Comparison of ENCODE assay signal across 8 cellular contexts in genomic region chr1:27527857-27528700, GRCh38. TPM values are rescaled to one million over a fixed set of nuclear protein-coding genes. Genes with fewer than 3 reads are reported as not detected.
DNase-seq lines count a peak whose midpoint lies in the region; ATAC-seq, FAIRE-seq and TF ChIP-seq lines count a peak whose summit lies in the region.

No MANE protein-coding gene starts in this region.

- peak; percentile 72 for DNase-seq in GM12891 (ENCODE audit: insufficient read length, low spot score)
- DNase-seq in NCI-H2171 treated with DMSO at 0.1 percent for 48 hours (lab: John Stamatoyannopoulos, UW): peak; percentile 95
- DNase-seq in activated T-cell treated with anti-CD3 and anti-CD28 coated beads for 4 hours: peak; percentile 33
- no peak for DNase-seq in epithelial cell of proximal tubule (ENCODE audit: low read depth)
- DNase-seq in natural killer cell treated with Interleukin-12 subunit alpha and Interleukin-12 subunit beta and Interleukin-15 and Interleukin-18, amount 100 ng/mL, for 72 hours (ENCODE audit: low spot score): no peak
- peak; percentile 80 to 93 for DNase-seq in upper lobe of left lung
- DNase-seq in RCC 7860 (ENCODE audit: low spot score): no peak

- no peak for TF ChIP-seq CTCF in epithelial cell of proximal tubule (conservative IDR thresholded peaks at IDR 0.05; ENCODE audit: low read depth, low read length)
- peak in 4 of 6 experiments; percentile 11 to 50 (median 30) for TF ChIP-seq CTCF in upper lobe of left lung (IDR thresholded peaks at IDR 0.05)

- no peaks in the 10 kb centered on the region for H3K9me3 ChIP-seq in upper lobe of left lung

- H3K27ac ChIP-seq in upper lobe of left lung: peak overlapping the region; percentile 67 to 91 (median 86)

- peaks cover 0 to 7% (median under 1%) of the 10 kb centered on the region in 4 donors for H3K36me3 ChIP-seq in upper lobe of left lung

- H3K36me3 Mint-ChIP-seq in natural killer cell treated with Interleukin-12 subunit alpha and Interleukin-12 subunit beta and Interleukin-15 and Interleukin-18, amount 100 ng/mL, for 72 hours: peaks cover under 1% of the 10 kb centered on the region

- H3K27me3 ChIP-seq in upper lobe of left lung: no peaks in the 10 kb centered on the region

- TF ChIP-seq EP300 in upper lobe of left lung (IDR thresholded peaks at IDR 0.05): no peak

- no peak overlapping the region for H3K27ac Mint-ChIP-seq in natural killer cell treated with Interleukin-12 subunit alpha and Interleukin-12 subunit beta and Interleukin-15 and Interleukin-18, amount 100 ng/mL, for 72 hours

- H3K9me3 Mint-ChIP-seq in natural killer cell treated with Interleukin-12 subunit alpha and Interleukin-12 subunit beta and Interleukin-15 and Interleukin-18, amount 100 ng/mL, for 72 hours: no peaks in the 10 kb centered on the region

- TF ChIP-seq POLR2A in GM12891 (IDR thresholded peaks at IDR 0.05; ENCODE audit: low read depth, low read length) (no peak), upper lobe of left lung (IDR thresholded peaks at IDR 0.05) (peak in 3 of 4 donors; percentile 20 to 61 (median 40))

- H3K4me1 ChIP-seq in upper lobe of left lung: peaks cover 55 to 68% (median 63%) of the 10 kb centered on the region in 4 donors

- H3K4me3 Mint-ChIP-seq in natural killer cell treated with Interleukin-12 subunit alpha and Interleukin-12 subunit beta and Interleukin-15 and Interleukin-18, amount 100 ng/mL, for 72 hours: peak overlapping the region; percentile 27

- H3K4me3 ChIP-seq in epithelial cell of proximal tubule (ENCODE audit: low read depth, low read length): peak overlapping the region; percentile 62
- H3K4me3 ChIP-seq in upper lobe of left lung: peak overlapping the region; percentile 44 to 62 (median 50)

- peak; percentile 39 to 43 for ATAC-seq in natural killer cell treated with Interleukin-12 subunit alpha and Interleukin-12 subunit beta and Interleukin-15 and Interleukin-18, amount 100 ng/mL, for 72 hours
- ATAC-seq in upper lobe of left lung (ENCODE audit: low FRiP score in 2 of 2) (peak; percentile 47 to 68), HG02973 (IDR thresholded peaks at IDR 0.05; ENCODE audit: unreplicated experiment) (no peak)

- peaks cover 15 to 21% of the 10 kb centered on the region in 2 donors for H3K27me3 Mint-ChIP-seq in natural killer cell treated with Interleukin-12 subunit alpha and Interleukin-12 subunit beta and Interleukin-15 and Interleukin-18, amount 100 ng/mL, for 72 hours

- FAIRE-seq in GM12891 (lab: Jason Lieb, UNC) (peak; percentile 88), RCC 7860 (lab: Jason Lieb, UNC) (no peak)

- H3K4me1 Mint-ChIP-seq in natural killer cell treated with Interleukin-12 subunit alpha and Interleukin-12 subunit beta and Interleukin-15 and Interleukin-18, amount 100 ng/mL, for 72 hours (ENCODE audit: low read depth in 2 of 2): peaks cover 35 to 36% of the 10 kb centered on the region in 2 donors

- 1 to 6% methylated on average over 18 to 36 of the region's 74 CpGs for WGBS in upper lobe of left lung, 2 donors

TF ChIP-seq in GM12891, 5 proteins besides CTCF, POLR2A, EP300 and RAD21:
- no peak for TF ChIP-seq TAF1 (IDR thresholded peaks at IDR 0.05; ENCODE audit: low read depth, low read length)
- no peak for TF ChIP-seq PAX5 (IDR thresholded peaks at IDR 0.05; ENCODE audit: insufficient read depth, low read length, severe bottlenecking)
- TF ChIP-seq SPI1 (IDR thresholded peaks at IDR 0.05; ENCODE audit: low read depth, low read length): no peak
- TF ChIP-seq POU2F2 (IDR thresholded peaks at IDR 0.05; ENCODE audit: low read depth, low read length): no peak
- no peak for TF ChIP-seq POLR2AphosphoS5 (IDR thresholded peaks at IDR 0.05; ENCODE audit: low read depth, low read length)

RNA-seq across cellular contexts. Expression of gene WASF2, which starts 38.1 kb away (rescaled TPM):
- polyA plus RNA-seq in GM12891 (2012; ENCODE audit: low read depth, missing spikeins): 54.8 TPM
- total RNA-seq in epithelial cell of proximal tubule (21.4 and 27.9 TPM in 2 replicates), upper lobe of left lung (100 to 1,000 TPM in 2 of 6 donors, 10 to 100 TPM in 4; 53.4 to 158 (median 62.2) TPM)
- total RNA-seq in natural killer cell treated with Interleukin-12 subunit alpha and Interleukin-12 subunit beta and Interleukin-15 and Interleukin-18, amount 100 ng/mL, for 72 hours: 100 to 1,000 TPM in 1 of 2 donors, 10 to 100 TPM in 1; 97.7 to 110 TPM

Comparison
In these comparisons a context has a peak if more than half of its experiments do, and no peak if none do; other contexts are left out.
1. DNase-seq: peak in GM12891 (single experiment), NCI-H2171 treated with DMSO at 0.1 percent for 48 hours (single experiment), activated T-cell treated with anti-CD3 and anti-CD28 coated beads for 4 hours (single experiment) and upper lobe of left lung (2 of 2); none in epithelial cell of proximal tubule (single experiment), natural killer cell treated with Interleukin-12 subunit alpha and Interleukin-12 subunit beta and Interleukin-15 and Interleukin-18, amount 100 ng/mL, for 72 hours (single experiment) and RCC 7860 (single experiment).